1 cellular context compared by ENCODE assay signal in the genomic region with DNA sequence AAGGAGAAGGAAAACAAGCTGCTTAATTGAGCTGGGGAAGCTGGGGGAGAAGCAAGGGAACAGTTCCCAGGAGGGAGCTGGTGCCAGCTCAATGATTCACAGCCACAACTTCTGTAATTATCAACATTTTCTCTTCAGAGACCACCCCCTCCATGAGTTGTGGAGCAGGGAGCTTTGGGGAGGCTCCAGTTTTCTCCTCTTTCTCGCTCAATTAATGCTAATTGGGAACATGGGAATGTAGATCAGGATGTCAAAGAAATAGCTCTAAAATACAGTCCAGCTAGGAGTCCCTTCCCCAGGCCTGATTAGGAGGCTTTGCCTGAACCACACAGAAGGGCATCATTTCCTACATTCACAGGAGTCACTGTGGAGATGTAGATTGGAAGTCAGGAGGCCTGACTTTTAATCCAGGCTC.
TF ChIP-seq lines count a peak whose summit lies in the region.

No MANE protein-coding gene starts in this region.

TF ChIP-seq in H1, 55 proteins besides CTCF, POLR2A, EP300 and RAD21:
- TF ChIP-seq JUND (IDR thresholded peaks at IDR 0.05; ENCODE audit: low read length) (no peak), CHD1 (IDR thresholded peaks at IDR 0.05; ENCODE audit: low read depth, low read length) (no peak), HDAC6 (IDR thresholded peaks at IDR 0.05; ENCODE audit: low read depth, low read length) (no peak), GTF2F1 (IDR thresholded peaks at IDR 0.05; ENCODE audit: borderline replicate concordance, low read depth, low read length) (no peak), SUZ12 (IDR thresholded peaks at IDR 0.05; ENCODE audit: low read length) (no peak), MAFK (IDR thresholded peaks at IDR 0.05; ENCODE audit: low read depth, low read length) (no peak)
- TF ChIP-seq, protein P1, sequence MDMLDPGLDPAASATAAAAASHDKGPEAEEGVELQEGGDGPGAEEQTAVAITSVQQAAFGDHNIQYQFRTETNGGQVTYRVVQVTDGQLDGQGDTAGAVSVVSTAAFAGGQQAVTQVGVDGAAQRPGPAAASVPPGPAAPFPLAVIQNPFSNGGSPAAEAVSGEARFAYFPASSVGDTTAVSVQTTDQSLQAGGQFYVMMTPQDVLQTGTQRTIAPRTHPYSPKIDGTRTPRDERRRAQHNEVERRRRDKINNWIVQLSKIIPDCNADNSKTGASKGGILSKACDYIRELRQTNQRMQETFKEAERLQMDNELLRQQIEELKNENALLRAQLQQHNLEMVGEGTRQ (IDR thresholded peaks at IDR 0.05; ENCODE audit: low read length) = no peak
- TF ChIP-seq, protein P2, sequence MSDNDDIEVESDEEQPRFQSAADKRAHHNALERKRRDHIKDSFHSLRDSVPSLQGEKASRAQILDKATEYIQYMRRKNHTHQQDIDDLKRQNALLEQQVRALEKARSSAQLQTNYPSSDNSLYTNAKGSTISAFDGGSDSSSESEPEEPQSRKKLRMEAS (IDR thresholded peaks at IDR 0.05) = no peak
